ENCODE assay signal across 8 cellular contexts in genomic region chr17:49696233-49696761, GRCh38. TPM values are rescaled to one million over a fixed set of nuclear protein-coding genes. Genes with fewer than 3 reads are reported as not detected.
A peak's percentile ranks its signal among the peaks of the same experiment; 100 is the strongest.
DNase-seq lines count a peak whose midpoint lies in the region; ATAC-seq lines count a peak whose summit lies in the region.

No MANE protein-coding gene starts in this region.

- CTCF ChIA-PET in T-cell (lab: Charles Lee) = interaction anchor here (0.6 to 1.8 kb wide), 11 partner anchors 12 to 301 kb away, joined by 3 to 10 read pairs (median 4); partner anchors contain the start of genes FAM117A (in 1 of the 2) and SLC35B1 (in 1 of the 2)

- H3K36me3 Mint-ChIP-seq in T-cell = peaks cover 17% of the 10 kb centered on the region
- peaks cover 12% of the 10 kb centered on the region for H3K36me3 Mint-ChIP-seq in activated naive CD8-positive, alpha-beta T cell treated with anti-CD3 and anti-CD28 coated beads, Interleukin-2, amount 50 U/mL, for 24 hours (ENCODE audit: low read depth)

- ATAC-seq in GM21381 (IDR thresholded peaks at IDR 0.05; ENCODE audit: unreplicated experiment) (peak; percentile 48), T-cell (replicated peaks in 1 of 4) (peak; percentile 72 to 94 (median 82)), GM18909 (IDR thresholded peaks at IDR 0.05; ENCODE audit: poor library complexity, unreplicated experiment) (no peak), HG02840 (IDR thresholded peaks at IDR 0.05; ENCODE audit: low FRiP score, unreplicated experiment) (no peak)
- ATAC-seq in activated naive CD8-positive, alpha-beta T cell treated with anti-CD3 and anti-CD28 coated beads, Interleukin-2, amount 50 U/mL, for 24 hours = peak; percentile 97

- peak overlapping the region in 1 of 3 donors; percentile 37 for H3K4me3 Mint-ChIP-seq in T-cell
- peak overlapping the region; percentile 38 for H3K4me3 Mint-ChIP-seq in activated naive CD8-positive, alpha-beta T cell treated with anti-CD3 and anti-CD28 coated beads, Interleukin-2, amount 50 U/mL, for 24 hours

- H3K27ac Mint-ChIP-seq in T-cell = peak overlapping the region; percentile 71 to 82
- H3K27ac Mint-ChIP-seq in activated naive CD8-positive, alpha-beta T cell treated with anti-CD3 and anti-CD28 coated beads, Interleukin-2, amount 50 U/mL, for 24 hours = peak overlapping the region; percentile 93

- peaks cover 38 to 42% (median 42%) of the 10 kb centered on the region in 3 donors for H3K4me1 Mint-ChIP-seq in T-cell
- peaks cover 35% of the 10 kb centered on the region for H3K4me1 Mint-ChIP-seq in activated naive CD8-positive, alpha-beta T cell treated with anti-CD3 and anti-CD28 coated beads, Interleukin-2, amount 50 U/mL, for 24 hours

- DNase-seq in T-cell (peak in 32 of 34 experiments; percentile 31 to 79 (median 60)), D341Med (ENCODE audit: low spot score) (no peak), NCI-H2171 (lab: John Stamatoyannopoulos, UW) (no peak)
- DNase-seq in activated naive CD8-positive, alpha-beta T cell treated with anti-CD3 and anti-CD28 coated beads, Interleukin-2, amount 50 U/mL, for 24 hours = peak; percentile 73
- DNase-seq in stimulated activated CD4-positive, alpha-beta T cell treated with anti-CD3 and anti-CD28 coated beads, TNF-alpha, amount 100 ng/mL, for 24 hours (ENCODE audit: low read depth in 3 of 3) = peak; percentile 39 to 71 (median 67)

- no peaks in the 10 kb centered on the region for H3K27me3 Mint-ChIP-seq in T-cell
- no peaks in the 10 kb centered on the region for H3K27me3 Mint-ChIP-seq in activated naive CD8-positive, alpha-beta T cell treated with anti-CD3 and anti-CD28 coated beads, Interleukin-2, amount 50 U/mL, for 24 hours

- POLR2A ChIA-PET in T-cell (lab: Charles Lee) = interaction anchor here (0.5 to 0.7 kb wide), 2 partner anchors 77 to 1244 kb away, joined by 3 to 4 read pairs; no protein-coding TSS in a partner anchor

- H3K9me3 Mint-ChIP-seq in T-cell = no peaks in the 10 kb centered on the region
- H3K9me3 Mint-ChIP-seq in activated naive CD8-positive, alpha-beta T cell treated with anti-CD3 and anti-CD28 coated beads, Interleukin-2, amount 50 U/mL, for 24 hours = no peaks in the 10 kb centered on the region

RNA-seq across cellular contexts. Expression of gene SLC35B1, which starts 11.5 kb away (rescaled TPM):
- 10 to 100 TPM; 40.5 to 57.1 (median 42.8) TPM for total RNA-seq in T-cell

RNA-seq across cellular contexts. Expression of gene SPOP, which starts 18.4 kb away (rescaled TPM):
- 10 to 100 TPM; 67.1 to 80.4 (median 71.5) TPM for total RNA-seq in T-cell

Comparison
In these comparisons a context has a peak if more than half of its experiments do, and no peak if none do; other contexts are left out.
1. ATAC-seq: peak in GM21381 (single experiment), T-cell (4 of 4) and activated naive CD8-positive, alpha-beta T cell treated with anti-CD3 and anti-CD28 coated beads, Interleukin-2, amount 50 U/mL, for 24 hours (single experiment); none in GM18909 (single experiment) and HG02840 (single experiment).
2. DNase-seq: peak in T-cell (32 of 34), activated naive CD8-positive, alpha-beta T cell treated with anti-CD3 and anti-CD28 coated beads, Interleukin-2, amount 50 U/mL, for 24 hours (single experiment) and stimulated activated CD4-positive, alpha-beta T cell treated with anti-CD3 and anti-CD28 coated beads, TNF-alpha, amount 100 ng/mL, for 24 hours (3 of 3); none in D341Med (single experiment) and NCI-H2171 (single experiment).